ENCODE assay signal across 8 cellular contexts in genomic region chr3:32502089-32502943, GRCh38. TPM values are rescaled to one million over a fixed set of nuclear protein-coding genes. Genes with fewer than 3 reads are reported as not detected.
A peak's percentile ranks its signal among the peaks of the same experiment; 100 is the strongest.
DNase-seq lines count a peak whose midpoint lies in the region; ATAC-seq and TF ChIP-seq lines count a peak whose summit lies in the region.

A gene with protein sequence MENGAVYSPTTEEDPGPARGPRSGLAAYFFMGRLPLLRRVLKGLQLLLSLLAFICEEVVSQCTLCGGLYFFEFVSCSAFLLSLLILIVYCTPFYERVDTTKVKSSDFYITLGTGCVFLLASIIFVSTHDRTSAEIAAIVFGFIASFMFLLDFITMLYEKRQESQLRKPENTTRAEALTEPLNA (minus strand): TSS chr3:32502852. CDS start chr3:32502745, 107 bp downstream.

- BruUV-seq in A673 (replicated peaks; lab: Mats Ljungman, UMichigan): no TSS peak

- ATAC-seq in GM18517 (IDR thresholded peaks at IDR 0.05; ENCODE audit: unreplicated experiment): peak; percentile 53
- ATAC-seq in HG03039 (IDR thresholded peaks at IDR 0.05; ENCODE audit: unreplicated experiment): peak; percentile 63

- TF ChIP-seq CTCF in A673 (conservative IDR thresholded peaks at IDR 0.05; ENCODE audit: low read depth, low read length): no peak

- POLR2A ChIA-PET in A673 (lab: Charles Lee; ENCODE audit: low non-redundant PET): no interaction called here

- H3K4me3 ChIP-seq in A673 (ENCODE audit: low read depth, low read length, poor library complexity, severe bottlenecking): peak within 1 kb of the TSS; percentile 76

- CTCF ChIA-PET in A673 (lab: Charles Lee): no interaction called here

- intact Hi-C loops in A673 (cut with micrococcal nuclease; ENCODE audit: unreplicated experiment): loop anchor here (5.0 kb wide), 1 partner anchor 165 kb away; no protein-coding TSS in a partner anchor

- H3K36me3 ChIP-seq in A673 (ENCODE audit: insufficient read depth, low read length, poor library complexity, severe bottlenecking): no peaks in the 10 kb centered on the region

- peak within 1 kb of the TSS; percentile 85 for H3K27ac ChIP-seq in A673 (ENCODE audit: low read depth, low read length, poor library complexity, severe bottlenecking)

- H3K4me1 ChIP-seq in A673 (ENCODE audit: insufficient read depth, low read length, poor library complexity, severe bottlenecking): peaks cover 10% of the 10 kb centered on the region

- no peaks in the 10 kb centered on the region for H3K27me3 ChIP-seq in A673 (replicated peaks; ENCODE audit: insufficient read depth, low read depth, low read length, poor library complexity)

- peak; percentile 84 for DNase-seq in A673 (ENCODE audit: low spot score)
- DNase-seq in NCI-H226: peak; percentile 69
- peak; percentile 55 to 65 for DNase-seq in activated CD4-positive, alpha-beta T cell treated with anti-CD3 and anti-CD28 coated beads for 24 hours (ENCODE audit: low read depth in 2 of 2)
- peak; percentile 94 for DNase-seq in cerebellum (ENCODE audit: low spot score)
- peak; percentile 68 for DNase-seq in kidney glomerular epithelial cell (lab: John Stamatoyannopoulos, UW)
- peak; percentile 85 for DNase-seq in stimulated activated CD4-positive, alpha-beta T cell treated with anti-CD3 and anti-CD28 coated beads, Interleukin-15, amount 100 ng/mL, for 24 hours

- H3K9me3 ChIP-seq in A673 (ENCODE audit: low read depth, low read length, poor library complexity, severe bottlenecking): no peaks in the 10 kb centered on the region

RNA-seq across cellular contexts. Expression of the gene that starts here (rescaled TPM):
- total RNA-seq in A673 (2021) (30.5 and 32.3 TPM in 2 replicates), cerebellum (30.7 TPM)

Comparison
In these comparisons a context has a peak if more than half of its experiments do, and no peak if none do; other contexts are left out.
1. Peak in every context shown above with its lines: DNase-seq, ATAC-seq, H3K4me3 ChIP-seq and H3K27ac ChIP-seq.